Comparison of ENCODE assay signal across 8 cellular contexts in genomic region chr17:57243171-57243622, GRCh38. TPM values are rescaled to one million over a fixed set of nuclear protein-coding genes. Genes with fewer than 3 reads are reported as not detected.
DNase-seq lines count a peak whose midpoint lies in the region; ATAC-seq and TF ChIP-seq lines count a peak whose summit lies in the region.

No MANE protein-coding gene starts in this region.

- peak overlapping the region; percentile 42 for H3K14ac ChIP-seq in neuronal stem cell (ENCODE audit: low read length)

- H3K27ac Mint-ChIP-seq in Calu3 (ENCODE audit: unreplicated experiment), result peak overlapping the region; percentile 54

- H3K9me3 ChIP-seq in OCI-LY3 (ENCODE audit: insufficient read depth, low read length), result no peaks in the 10 kb centered on the region
- peaks cover 0 to under 1% of the 10 kb centered on the region in 2 donors for H3K9me3 ChIP-seq in neuronal stem cell (replicated peaks in 1 of 2; ENCODE audit: control insufficient read depth in 2 of 2, insufficient read depth in 1 of 2, low read depth in 1 of 2, low read length in 2 of 2)

- peaks cover 17% of the 10 kb centered on the region for H3K27me3 Mint-ChIP-seq in Calu3 (ENCODE audit: unreplicated experiment)

- peak overlapping the region; percentile 85; the same call in 1 of the 2 replicates for H2AFZ ChIP-seq in OCI-LY3 (ENCODE audit: low read depth, low read length)
- H2AFZ ChIP-seq in neuronal stem cell (ENCODE audit: low read length), result no peak overlapping the region

- H3K4me1 Mint-ChIP-seq in Calu3 (ENCODE audit: low read depth, unreplicated experiment), result peaks cover 9% of the 10 kb centered on the region

- ATAC-seq in HG02798 (IDR thresholded peaks at IDR 0.05; ENCODE audit: poor library complexity, unreplicated experiment) (peak; percentile 71), HG03469 (IDR thresholded peaks at IDR 0.05; ENCODE audit: unreplicated experiment) (no peak)

- intact Hi-C loops in Calu3 (cut with micrococcal nuclease; ENCODE audit: unreplicated experiment), result loop anchor here (1.0 to 10.0 kb wide), 3 partner anchors 197 to 504 kb away; partner anchors contain the start of gene CCDC182

- DNase-seq in Calu3, result peak; percentile 65
- peak; percentile 70 for DNase-seq in activated T-cell treated with anti-CD3 and anti-CD28 coated beads for 4 hours
- DNase-seq in fibroblast of gingiva (ENCODE audit: low read depth), result peak; percentile 51
- DNase-seq in neuronal stem cell (ENCODE audit: low spot score), result peak; percentile 79
- peak in 33 of 49 donors; percentile 9 to 65 (median 38) for DNase-seq in substantia nigra (lab: John Stamatoyannopoulos, UW)

- H3K9me3 Mint-ChIP-seq in Calu3 (ENCODE audit: low read depth, unreplicated experiment), result no peaks in the 10 kb centered on the region

- H3K79me2 ChIP-seq in OCI-LY3 (ENCODE audit: low read length), result no peaks in the 10 kb centered on the region

- H3K79me1 ChIP-seq in neuronal stem cell (ENCODE audit: low read depth, low read length), result no peaks in the 10 kb centered on the region

- no peak overlapping the region for H2BK120ac ChIP-seq in neuronal stem cell (ENCODE audit: low read depth, low read length)

- WGBS in neuronal stem cell (ENCODE audit: extremely low coverage in 2 of 2, insufficient read length in 2 of 2, insufficient replicate concordance in 1 of 2), 2 donors, result no CpG with 5 or more reads among the region's 13 CpGs

- H3K9ac ChIP-seq in OCI-LY3 (ENCODE audit: low read length) (no peak overlapping the region), neuronal stem cell (ENCODE audit: low read depth, low read length, poor library complexity) (no peak overlapping the region)

- H3K27ac ChIP-seq in OCI-LY3 (ENCODE audit: low read length) (no peak overlapping the region), neuronal stem cell (replicated peaks; ENCODE audit: low read length) (no peak overlapping the region), substantia nigra (ENCODE audit: low read depth, low read length, poor library complexity, severe bottlenecking) (no peak overlapping the region)

- H3K36me3 ChIP-seq in OCI-LY3 (replicated peaks; ENCODE audit: low read depth, low read length) (no peaks in the 10 kb centered on the region), neuronal stem cell (replicated peaks in 1 of 2; ENCODE audit: control insufficient read depth in 2 of 2, insufficient read depth in 2 of 2, low read length in 2 of 2) (no peaks in the 10 kb centered on the region)

- CTCF ChIA-PET in Calu3 (lab: Charles Lee), result interaction anchor here (0.7 to 2.3 kb wide), 11 partner anchors 13 to 504 kb away, joined by 3 to 33 read pairs (median 4); partner anchors contain the start of gene MSI2

- H2BK15ac ChIP-seq in neuronal stem cell (ENCODE audit: low read length), result peak overlapping the region; percentile 8

- H3K4me2 ChIP-seq in OCI-LY3 (ENCODE audit: low read length) (peak overlapping the region; percentile 76), neuronal stem cell (ENCODE audit: insufficient read depth, low read length, poor library complexity, severe bottlenecking) (no peak overlapping the region)

- no peaks in the 10 kb centered on the region for H4K20me1 ChIP-seq in OCI-LY3 (ENCODE audit: insufficient read depth, low read length)

- H2AK5ac ChIP-seq in neuronal stem cell (ENCODE audit: low read depth, low read length), result peak overlapping the region; percentile 77

- TF ChIP-seq CTCF in Calu3 (IDR thresholded peaks at IDR 0.05; ENCODE audit: unreplicated experiment), result peak; percentile 94
- TF ChIP-seq CTCF in OCI-LY3 (IDR thresholded peaks at IDR 0.05; ENCODE audit: low read depth, low read length), result peak; percentile 100

- no peak overlapping the region for H2BK5ac ChIP-seq in neuronal stem cell (ENCODE audit: low read length)

- peak overlapping the region; percentile 24 for H2BK12ac ChIP-seq in neuronal stem cell (ENCODE audit: low read length)

- H3K18ac ChIP-seq in neuronal stem cell (ENCODE audit: low read length), result peak overlapping the region; percentile 88

- H3K4me3 Mint-ChIP-seq in Calu3 (ENCODE audit: low read depth, unreplicated experiment), result no peak overlapping the region

- H3K4me1 ChIP-seq in OCI-LY3 (ENCODE audit: low read length) (peaks cover 13% of the 10 kb centered on the region), neuronal stem cell (ENCODE audit: control insufficient read depth in 2 of 2, insufficient read depth in 1 of 2, low read depth in 1 of 2, low read length in 2 of 2) (peaks cover 0 to 2% of the 10 kb centered on the region in 2 donors)

- H4K91ac ChIP-seq in neuronal stem cell (ENCODE audit: low read depth, low read length, poor library complexity), result no peak overlapping the region

- H3K36me3 Mint-ChIP-seq in Calu3 (ENCODE audit: insufficient read depth, unreplicated experiment), result no peaks in the 10 kb centered on the region

- no TSS peak for BruUV-seq in Calu3 (replicated peaks; lab: Mats Ljungman, UMichigan)

- H3K27me3 ChIP-seq in OCI-LY3 (ENCODE audit: low read depth, low read length), result peaks cover 14% of the 10 kb centered on the region
- H3K27me3 ChIP-seq in neuronal stem cell (ENCODE audit: control insufficient read depth in 3 of 3, insufficient read depth in 3 of 3, low read depth in 1 of 3, low read length in 3 of 3), result no peaks in the 10 kb centered on the region

- H4K8ac ChIP-seq in neuronal stem cell (ENCODE audit: low read depth, low read length), result no peak overlapping the region

- H3K4me3 ChIP-seq in OCI-LY3 (ENCODE audit: low read length) (peak overlapping the region; percentile 53), neuronal stem cell (ENCODE audit: low read length in 2 of 2) (no peak overlapping the region)

- no peak overlapping the region for H3K4ac ChIP-seq in neuronal stem cell (ENCODE audit: low read length)

- H3K23ac ChIP-seq in neuronal stem cell (ENCODE audit: low read depth, low read length, poor library complexity), result no peak overlapping the region

RNA-seq across cellular contexts. Expression of gene MSI2, which starts 13.1 kb away (rescaled TPM):
- 66.4 and 69.5 TPM in 2 replicates for total RNA-seq in Calu3 (2022)
- 56.3 TPM for polyA plus RNA-seq in neuronal stem cell (2013, experiment 1 of 2)
- 58.0 TPM for polyA plus RNA-seq in neuronal stem cell (2013, experiment 2 of 2)
